8 cellular contexts compared by ENCODE assay signal in genomic region chr3:39108309-39108708, GRCh38. TPM values are rescaled to one million over a fixed set of nuclear protein-coding genes. Genes with fewer than 3 reads are reported as not detected.
A peak's percentile ranks its signal among the peaks of the same experiment; 100 is the strongest.
DNase-seq lines count a peak whose midpoint lies in the region; ATAC-seq and TF ChIP-seq lines count a peak whose summit lies in the region.

No MANE protein-coding gene starts in this region.

- DNase-seq in KG1 (lab: John Stamatoyannopoulos, UW) (peak; percentile 6), brain microvascular endothelial cell (no peak), hepatic stellate cell (ENCODE audit: low spot score) (no peak), NCI-H1105 (lab: John Stamatoyannopoulos, UW) (no peak)
- peak in 7 of 9 donors; percentile 20 to 43 (median 29) for DNase-seq in naive thymus-derived CD4-positive, alpha-beta T cell
- DNase-seq in activated CD4-positive, alpha-beta T cell treated with anti-CD3 and anti-CD28 coated beads, Interleukin-2, amount 50 U/mL, for 48 hours = no peak

- peak overlapping the region; percentile 85 to 100 (median 96) for H3K4me3 Mint-ChIP-seq in naive thymus-derived CD4-positive, alpha-beta T cell

- TF ChIP-seq CTCF in brain microvascular endothelial cell (IDR thresholded peaks at IDR 0.05; ENCODE audit: low read depth, low read length, missing control alignments) = no peak

- peak overlapping the region; percentile 88 for H3K4me3 ChIP-seq in brain microvascular endothelial cell (ENCODE audit: low read depth, low read length)
- H3K4me3 ChIP-seq in naive thymus-derived CD4-positive, alpha-beta T cell (ENCODE audit: low read length) = peak overlapping the region; percentile 95

- H3K4me1 Mint-ChIP-seq in naive thymus-derived CD4-positive, alpha-beta T cell = peaks cover 38 to 55% (median 44%) of the 10 kb centered on the region in 7 donors

- in situ Hi-C loops in brain microvascular endothelial cell (cut with HindIII; ENCODE audit: low pct_ligation_motif_present, low sequenced_read_pairs) = loop anchor here (25.0 kb wide), 1 partner anchor 179 kb away; the partner anchor contains the start of gene CX3CR1

- no peak overlapping the region for H3K27ac ChIP-seq in brain microvascular endothelial cell
- peak overlapping the region; percentile 78 for H3K27ac ChIP-seq in naive thymus-derived CD4-positive, alpha-beta T cell (ENCODE audit: low read depth, low read length)

- peaks cover 3% of the 10 kb centered on the region for H3K36me3 ChIP-seq in brain microvascular endothelial cell (replicated peaks)
- peaks cover 0 to 8% (median 0%) of the 10 kb centered on the region in 3 experiments for H3K36me3 ChIP-seq in naive thymus-derived CD4-positive, alpha-beta T cell (ENCODE audit: control insufficient read depth in 2 of 3, insufficient read depth in 3 of 3, low read length in 3 of 3)

- H3K36me3 Mint-ChIP-seq in naive thymus-derived CD4-positive, alpha-beta T cell = peaks cover 0 to 8% (median 0%) of the 10 kb centered on the region in 5 donors

- H3K9me3 ChIP-seq in naive thymus-derived CD4-positive, alpha-beta T cell (ENCODE audit: control insufficient read depth in 2 of 3, low read length in 3 of 3) = no peaks in the 10 kb centered on the region

- no peaks in the 10 kb centered on the region for H3K9me3 Mint-ChIP-seq in naive thymus-derived CD4-positive, alpha-beta T cell

- CTCF ChIA-PET in naive thymus-derived CD4-positive, alpha-beta T cell (lab: Charles Lee) = interaction anchor here (0.6 to 1.1 kb wide), 4 partner anchors 16 to 597 kb away, joined by 3 to 4 read pairs (median 3); no protein-coding TSS in a partner anchor

- H3K27me3 ChIP-seq in brain microvascular endothelial cell (replicated peaks) = no peaks in the 10 kb centered on the region
- no peaks in the 10 kb centered on the region for H3K27me3 ChIP-seq in naive thymus-derived CD4-positive, alpha-beta T cell (ENCODE audit: control insufficient read depth in 2 of 2, insufficient read depth in 2 of 2, low read length in 2 of 2)

- ATAC-seq in GM18498 (IDR thresholded peaks at IDR 0.05; ENCODE audit: unreplicated experiment) = peak; percentile 79
- ATAC-seq in GM21576 (IDR thresholded peaks at IDR 0.05; ENCODE audit: unreplicated experiment) = peak; percentile 79
- peak; percentile 62 for ATAC-seq in naive thymus-derived CD4-positive, alpha-beta T cell

- POLR2A ChIA-PET in naive thymus-derived CD4-positive, alpha-beta T cell (lab: Charles Lee) = interaction anchor here (0.6 to 2.0 kb wide), 6 partner anchors 20 to 71 kb away, joined by 3 to 6 read pairs (median 4); no protein-coding TSS in a partner anchor

- intact Hi-C loops in naive thymus-derived CD4-positive, alpha-beta T cell (cut with micrococcal nuclease) = loop anchor here (1.0 to 5.0 kb wide), 6 partner anchors 16 to 971 kb away; partner anchors contain the start of genes ACAA1 (in 1 of the 2), MYD88 (in 1 of the 2), RPSA (in 1 of the 2) and SLC25A38 (in 1 of the 2)

- H3K27ac Mint-ChIP-seq in naive thymus-derived CD4-positive, alpha-beta T cell = peak overlapping the region; percentile 84 to 96 (median 92)

- H3K27me3 Mint-ChIP-seq in naive thymus-derived CD4-positive, alpha-beta T cell = peaks cover 0 to 5% (median 0%) of the 10 kb centered on the region in 5 donors

- peaks cover 18 to 22% of the 10 kb centered on the region in 2 donors for H3K4me1 ChIP-seq in naive thymus-derived CD4-positive, alpha-beta T cell (ENCODE audit: control insufficient read depth in 2 of 2, insufficient read depth in 2 of 2, low read length in 2 of 2)

RNA-seq across cellular contexts. Expression of gene TTC21A, which starts 0.8 kb away (rescaled TPM):
- 1 to 10 TPM; 2.8 to 9.7 (median 5.3) TPM for total RNA-seq in naive thymus-derived CD4-positive, alpha-beta T cell
- under 1 TPM; 0.37 to 0.63 TPM for polyA plus RNA-seq in naive thymus-derived CD4-positive, alpha-beta T cell

RNA-seq across cellular contexts. Expression of gene GORASP1, which starts 0.9 kb away (rescaled TPM):
- total RNA-seq in naive thymus-derived CD4-positive, alpha-beta T cell = 10 to 100 TPM; 28.2 to 58.5 (median 44.6) TPM
- polyA plus RNA-seq in naive thymus-derived CD4-positive, alpha-beta T cell = 10 to 100 TPM; 14.8 to 22.0 TPM

RNA-seq across cellular contexts. Expression of gene CSRNP1, which starts 45.1 kb away (rescaled TPM):
- 100 to 1,000 TPM in 2 of 5 experiments, 10 to 100 TPM in 3; 13.7 to 319 (median 22.9) TPM for total RNA-seq in naive thymus-derived CD4-positive, alpha-beta T cell
- 10 to 100 TPM in 1 of 2 donors, 1 to 10 TPM in 1; 9.8 to 12.1 TPM for polyA plus RNA-seq in naive thymus-derived CD4-positive, alpha-beta T cell

RNA-seq across cellular contexts. Expression of gene WDR48, which starts 56.5 kb away (rescaled TPM):
- total RNA-seq in naive thymus-derived CD4-positive, alpha-beta T cell = 10 to 100 TPM; 46.7 to 97.7 (median 68.0) TPM
- 10 to 100 TPM; 37.5 to 46.6 TPM for polyA plus RNA-seq in naive thymus-derived CD4-positive, alpha-beta T cell

RNA-seq across cellular contexts. Expression of gene SCN11A, which starts 56.6 kb away (rescaled TPM):
- under 1 TPM; 0.07 to 0.32 (median 0.19) TPM for total RNA-seq in naive thymus-derived CD4-positive, alpha-beta T cell
- not detected for polyA plus RNA-seq in naive thymus-derived CD4-positive, alpha-beta T cell

Comparison
In these comparisons a context has a peak if more than half of its experiments do, and no peak if none do; other contexts are left out.
1. DNase-seq: peak in KG1 (single experiment) and naive thymus-derived CD4-positive, alpha-beta T cell (7 of 9); none in brain microvascular endothelial cell (single experiment), hepatic stellate cell (single experiment), NCI-H1105 (single experiment) and activated CD4-positive, alpha-beta T cell treated with anti-CD3 and anti-CD28 coated beads, Interleukin-2, amount 50 U/mL, for 48 hours (0 of 2).
2. Peak in every context shown above with its lines, with median percentiles within 50 percentile points of each other: ATAC-seq.